Comparison of ENCODE assay signal across 16 cellular contexts in the genomic region with DNA sequence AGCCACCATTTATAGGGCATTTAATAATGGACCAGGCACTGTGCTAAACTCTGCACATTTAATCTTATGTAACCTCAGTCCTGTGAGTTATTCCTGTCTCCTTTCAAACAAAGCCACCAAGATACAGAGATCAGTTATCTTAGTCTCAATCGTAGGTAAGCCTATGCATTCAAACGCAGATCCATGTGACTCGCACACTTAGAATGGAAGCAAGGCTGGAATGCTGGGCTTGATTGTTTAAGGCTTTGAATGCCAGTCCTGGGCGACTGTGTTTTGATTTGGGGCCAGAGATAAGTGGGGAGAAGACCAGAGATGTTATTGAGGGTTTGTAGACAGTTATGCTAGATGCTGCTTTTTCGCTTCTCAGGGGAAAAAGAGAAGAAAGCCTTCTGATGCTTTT. TPM values are rescaled to one million over a fixed set of nuclear protein-coding genes. Genes with fewer than 3 reads are reported as not detected.
DNase-seq lines count a peak whose midpoint lies in the region; ATAC-seq and TF ChIP-seq lines count a peak whose summit lies in the region.
"Had no signal": no experiment of that assay in that cellular context is flagged by ENCODE, and none has a peak within 500 bp of the region (broad histone marks: within the 10 kb centered on the region; RNA-seq: fewer than 3 reads in every experiment).

No MANE protein-coding gene starts in this region.

- 0 out of 3 replicates have a peak, but pooled peaks have one; percentile 23 for ATAC-seq in RWPE2 (ENCODE audit: low read depth)

- H3K9ac ChIP-seq in neural progenitor cell: no peak overlapping the region
- H3K9ac ChIP-seq: GM23248 had no signal

- no peak overlapping the region for H3K4me3 Mint-ChIP-seq in neural progenitor cell
- no peak overlapping the region for H3K4me3 Mint-ChIP-seq in activated CD4-positive, alpha-beta T cell treated with anti-CD3 and anti-CD28 coated beads, Interleukin-2, amount 10 ng/mL, durations not matched to agents 7 days and 5 days
- H3K4me3 Mint-ChIP-seq in activated CD4-positive, alpha-beta T cell treated with anti-CD3 and anti-CD28 coated beads, Interleukin-2, amount 10 ng/mL, durations not matched to agents 24 days and 14 days: no peak overlapping the region
- H3K4me3 Mint-ChIP-seq: HFFc6 had no signal

- no peaks in the 10 kb centered on the region for H3K27me3 Mint-ChIP-seq in neural progenitor cell (ENCODE audit: insufficient read depth, low read depth)
- H3K27me3 Mint-ChIP-seq in activated CD4-positive, alpha-beta T cell treated with anti-CD3 and anti-CD28 coated beads, Interleukin-2, amount 10 ng/mL, durations not matched to agents 7 days and 5 days: peaks cover 4% of the 10 kb centered on the region
- peaks cover 12% of the 10 kb centered on the region for H3K27me3 Mint-ChIP-seq in activated CD4-positive, alpha-beta T cell treated with anti-CD3 and anti-CD28 coated beads, Interleukin-2, amount 10 ng/mL, durations not matched to agents 24 days and 14 days

- DNase-seq in EL (peak; percentile 8), RWPE2 (ENCODE audit: low spot score) (no peak), hepatocyte (ENCODE audit: low spot score) (peak; percentile 7), neural progenitor cell (ENCODE audit: low spot score) (peak; percentile 83), NCI-H1436 (lab: John Stamatoyannopoulos, UW) (no peak), C1 segment of cervical spinal cord (lab: John Stamatoyannopoulos, UW) (no peak)
- DNase-seq in activated CD4-positive, alpha-beta T cell treated with anti-CD3 and anti-CD28 coated beads, Interleukin-2, amount 10 ng/mL, durations not matched to agents 7 days and 5 days: no peak
- no peak for DNase-seq in activated CD4-positive, alpha-beta T cell treated with anti-CD3 and anti-CD28 coated beads, Interleukin-2, amount 10 ng/mL, durations not matched to agents 24 days and 14 days
- DNase-seq: DMS153, GM23248, HFFc6, Karpas-422, NCI-H2029 treated with DMSO at 0.1 percent for 48 hours, NCI-H524, RPMI8226 had no signal

- peaks cover 18% of the 10 kb centered on the region for H3F3A ChIP-seq in neural progenitor cell (ENCODE audit: low read depth)

- H2AFZ ChIP-seq in hepatocyte (no peak overlapping the region), neural progenitor cell (replicated peaks) (no peak overlapping the region)
- H2AFZ ChIP-seq: GM23248 had no signal

- H3K4me3 ChIP-seq in RWPE2 (ENCODE audit: severe bottlenecking) (no peak overlapping the region), hepatocyte (no peak overlapping the region), neural progenitor cell (peak overlapping the region; percentile 6)
- H3K4me3 ChIP-seq: GM23248 had no signal

- no peaks in the 10 kb centered on the region for H3K9me3 ChIP-seq in RWPE2 (ENCODE audit: severe bottlenecking)
- H3K9me3 ChIP-seq in hepatocyte (ENCODE audit: low read depth): no peaks in the 10 kb centered on the region
- H3K9me3 ChIP-seq in neural progenitor cell (ENCODE audit: low read depth): no peaks in the 10 kb centered on the region

- H3K27ac ChIP-seq in RWPE2 (ENCODE audit: poor library complexity, severe bottlenecking) (no peak overlapping the region), hepatocyte (no peak overlapping the region), neural progenitor cell (peak overlapping the region; percentile 85)
- H3K27ac ChIP-seq: C4-2B, GM23248 had no signal

- H3K4me2 ChIP-seq in hepatocyte (no peak overlapping the region), neural progenitor cell (peak overlapping the region; percentile 64)

- intact Hi-C loops in activated CD4-positive, alpha-beta T cell treated with anti-CD3 and anti-CD28 coated beads, Interleukin-2, amount 10 ng/mL, durations not matched to agents 24 days and 14 days (cut with micrococcal nuclease): no loop called here

- H3K36me3 ChIP-seq in RWPE2 (ENCODE audit: low read depth) (no peaks in the 10 kb centered on the region), hepatocyte (replicated peaks; ENCODE audit: insufficient read depth, low read depth) (no peaks in the 10 kb centered on the region), neural progenitor cell (no peaks in the 10 kb centered on the region)

- H3K27me3 ChIP-seq in RWPE2 (ENCODE audit: insufficient read depth, poor library complexity, severe bottlenecking) (peaks cover 8% of the 10 kb centered on the region), hepatocyte (no peaks in the 10 kb centered on the region), neural progenitor cell (no peaks in the 10 kb centered on the region)

- peaks cover 2% of the 10 kb centered on the region for H3K9me3 Mint-ChIP-seq in neural progenitor cell
- H3K9me3 Mint-ChIP-seq in activated CD4-positive, alpha-beta T cell treated with anti-CD3 and anti-CD28 coated beads, Interleukin-2, amount 10 ng/mL, durations not matched to agents 7 days and 5 days: no peaks in the 10 kb centered on the region
- no peaks in the 10 kb centered on the region for H3K9me3 Mint-ChIP-seq in activated CD4-positive, alpha-beta T cell treated with anti-CD3 and anti-CD28 coated beads, Interleukin-2, amount 10 ng/mL, durations not matched to agents 24 days and 14 days
- H3K9me3 Mint-ChIP-seq: HFFc6 had no signal

- no peaks in the 10 kb centered on the region for H3K9me2 ChIP-seq in hepatocyte (replicated peaks; ENCODE audit: insufficient read depth)

- H3K79me2 ChIP-seq in hepatocyte (no peaks in the 10 kb centered on the region), neural progenitor cell (ENCODE audit: low read depth) (peaks cover 69% of the 10 kb centered on the region)

- no peaks in the 10 kb centered on the region for H4K20me1 ChIP-seq in hepatocyte (ENCODE audit: insufficient read depth, poor library complexity, severe bottlenecking)
- H4K20me1 ChIP-seq in neural progenitor cell (ENCODE audit: low read depth): peaks cover 8% of the 10 kb centered on the region

- peak overlapping the region; percentile 34 for H3K27ac Mint-ChIP-seq in neural progenitor cell
- H3K27ac Mint-ChIP-seq in activated CD4-positive, alpha-beta T cell treated with anti-CD3 and anti-CD28 coated beads, Interleukin-2, amount 10 ng/mL, durations not matched to agents 7 days and 5 days: no peak overlapping the region
- no peak overlapping the region for H3K27ac Mint-ChIP-seq in activated CD4-positive, alpha-beta T cell treated with anti-CD3 and anti-CD28 coated beads, Interleukin-2, amount 10 ng/mL, durations not matched to agents 24 days and 14 days
- H3K27ac Mint-ChIP-seq: HFFc6 had no signal

- H3K36me3 Mint-ChIP-seq in neural progenitor cell: peaks cover 4% of the 10 kb centered on the region
- no peaks in the 10 kb centered on the region for H3K36me3 Mint-ChIP-seq in activated CD4-positive, alpha-beta T cell treated with anti-CD3 and anti-CD28 coated beads, Interleukin-2, amount 10 ng/mL, durations not matched to agents 7 days and 5 days (ENCODE audit: low read depth)
- H3K36me3 Mint-ChIP-seq in activated CD4-positive, alpha-beta T cell treated with anti-CD3 and anti-CD28 coated beads, Interleukin-2, amount 10 ng/mL, durations not matched to agents 24 days and 14 days (ENCODE audit: low read depth): no peaks in the 10 kb centered on the region

- POLR2A ChIA-PET in activated CD4-positive, alpha-beta T cell treated with anti-CD3 and anti-CD28 coated beads, Interleukin-2, amount 10 ng/mL, durations not matched to agents 7 days and 5 days (lab: Charles Lee): no interaction called here

- H3K4me1 Mint-ChIP-seq in neural progenitor cell: peaks cover 22% of the 10 kb centered on the region
- H3K4me1 Mint-ChIP-seq in activated CD4-positive, alpha-beta T cell treated with anti-CD3 and anti-CD28 coated beads, Interleukin-2, amount 10 ng/mL, durations not matched to agents 7 days and 5 days: no peaks in the 10 kb centered on the region
- no peaks in the 10 kb centered on the region for H3K4me1 Mint-ChIP-seq in activated CD4-positive, alpha-beta T cell treated with anti-CD3 and anti-CD28 coated beads, Interleukin-2, amount 10 ng/mL, durations not matched to agents 24 days and 14 days

- no peaks in the 10 kb centered on the region for H3K4me1 ChIP-seq in RWPE2 (ENCODE audit: insufficient read depth, poor library complexity, severe bottlenecking)
- no peaks in the 10 kb centered on the region for H3K4me1 ChIP-seq in hepatocyte (ENCODE audit: insufficient read depth)
- peaks cover 33% of the 10 kb centered on the region for H3K4me1 ChIP-seq in neural progenitor cell

- no peak for TF ChIP-seq CTCF in RWPE2 (IDR thresholded peaks at IDR 0.05; ENCODE audit: poor library complexity, severe bottlenecking)
- TF ChIP-seq CTCF in hepatocyte (IDR thresholded peaks at IDR 0.05; ENCODE audit: poor library complexity): no peak
- no peak for TF ChIP-seq CTCF in neural progenitor cell (IDR thresholded peaks at IDR 0.05)

- 34% methylated on average over 5 of the region's 5 CpGs for WGBS in hepatocyte (ENCODE audit: low lambda C conversion rate, missing lambda C conversion rate)

- CTCF ChIA-PET in activated CD4-positive, alpha-beta T cell treated with anti-CD3 and anti-CD28 coated beads, Interleukin-2, amount 10 ng/mL, durations not matched to agents 7 days and 5 days (lab: Charles Lee): interaction anchor here (1.5 kb wide), 1 partner anchor 25 kb away, joined by 3 read pairs; no protein-coding TSS in a partner anchor

RNA-seq across cellular contexts. Expression of a gene that starts 22.2 kb away (rescaled TPM):
- total RNA-seq in hepatocyte (2.7 TPM in 2 replicates), neural progenitor cell (ENCODE audit: low replicate concordance) (14.2 and 16.5 TPM in 2 replicates)
- 0.07 and 1.9 TPM in 2 replicates for polyA plus RNA-seq in hepatocyte
- total RNA-seq in activated CD4-positive, alpha-beta T cell treated with anti-CD3 and anti-CD28 coated beads, Interleukin-2, amount 10 ng/mL, durations not matched to agents 7 days and 5 days: under 1 TPM; 0.35 to 0.92 TPM
- total RNA-seq in activated CD4-positive, alpha-beta T cell treated with anti-CD3 and anti-CD28 coated beads, Interleukin-2, amount 10 ng/mL, durations not matched to agents 24 days and 14 days: 2.5 and 4.9 TPM in 2 replicates

Comparison
In these comparisons a context has a peak if more than half of its experiments do, and no peak if none do; other contexts are left out.
1. DNase-seq: peak in EL (single experiment), hepatocyte (single experiment) and neural progenitor cell (single experiment); none in RWPE2 (single experiment), NCI-H1436 (single experiment), activated CD4-positive, alpha-beta T cell treated with anti-CD3 and anti-CD28 coated beads, Interleukin-2, amount 10 ng/mL, durations not matched to agents 7 days and 5 days (single experiment), C1 segment of cervical spinal cord (0 of 14) and activated CD4-positive, alpha-beta T cell treated with anti-CD3 and anti-CD28 coated beads, Interleukin-2, amount 10 ng/mL, durations not matched to agents 24 days and 14 days (single experiment).